In genomic region chr9:104991144-104991953, GRCh38 we compare ENCODE assay signal across 8 cellular contexts.
A peak's percentile ranks its signal among the peaks of the same experiment; 100 is the strongest.
DNase-seq lines count a peak whose midpoint lies in the region; ATAC-seq and TF ChIP-seq lines count a peak whose summit lies in the region.

No MANE protein-coding gene starts in this region.

- TF ChIP-seq CTCF in kidney epithelial cell (IDR thresholded peaks at IDR 0.05; ENCODE audit: insufficient read depth, low read length, poor library complexity, severe bottlenecking): no peak

- H3K36me3 ChIP-seq in kidney epithelial cell (ENCODE audit: control insufficient read depth, insufficient read depth, low read length): no peaks in the 10 kb centered on the region

- H3K4me3 ChIP-seq in kidney epithelial cell (ENCODE audit: low read depth, low read length): peak overlapping the region; percentile 53

- DNase-seq in A172 (ENCODE audit: low spot score) (peak; percentile 88), NCI-H345 (lab: John Stamatoyannopoulos, UW) (peak; percentile 78), cerebellar cortex (ENCODE audit: low spot score) (peak; percentile 58), kidney epithelial cell (ENCODE audit: low read depth) (peak; percentile 44)
- peak; percentile 66 for DNase-seq in activated CD4-positive, alpha-beta T cell treated with anti-CD3 and anti-CD28 coated beads for 1 hour
- peak; percentile 89 for DNase-seq in stimulated activated CD4-positive, alpha-beta T cell treated with anti-CD3 and anti-CD28 coated beads, Interleukin-15, amount 100 ng/mL, for 24 hours

- H3K27me3 ChIP-seq in kidney epithelial cell (ENCODE audit: control insufficient read depth, insufficient read depth, low read length): no peaks in the 10 kb centered on the region

- ATAC-seq in GM18861 (IDR thresholded peaks at IDR 0.05; ENCODE audit: unreplicated experiment) (peak; percentile 81), HG03103 (IDR thresholded peaks at IDR 0.05; ENCODE audit: low read depth, unreplicated experiment) (peak; percentile 80)

Comparison
In these comparisons a context has a peak if more than half of its experiments do, and no peak if none do; other contexts are left out.
1. Peak in every context shown above with its lines: DNase-seq, ATAC-seq and H3K4me3 ChIP-seq.